Comparison of ENCODE assay signal across 17 cellular contexts in the genomic region with DNA sequence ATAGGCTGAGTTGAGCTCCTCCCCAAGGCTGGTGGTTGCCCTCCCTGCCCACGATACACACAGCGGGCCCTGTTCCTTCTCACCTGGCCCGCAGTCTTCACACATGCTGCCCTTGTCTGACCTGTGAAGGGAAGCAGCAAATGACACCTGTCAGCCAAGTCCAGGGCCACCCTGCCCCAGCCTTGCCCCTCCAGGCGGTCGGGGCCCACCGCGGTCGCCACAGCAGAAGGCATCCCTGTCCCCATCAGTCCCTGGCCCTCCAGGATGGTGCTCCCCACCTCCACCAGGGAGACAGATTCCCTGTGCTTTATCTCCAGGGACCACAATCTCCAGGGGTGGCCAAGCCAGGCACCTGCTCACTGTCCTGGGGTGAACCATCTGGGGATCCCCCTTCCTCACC.
A peak's percentile ranks its signal among the peaks of the same experiment; 100 is the strongest.
DNase-seq lines count a peak whose midpoint lies in the region; ATAC-seq and TF ChIP-seq lines count a peak whose summit lies in the region.
"Had no signal": no experiment of that assay in that cellular context is flagged by ENCODE, and none has a peak within 500 bp of the region (broad histone marks: within the 10 kb centered on the region; RNA-seq: fewer than 3 reads in every experiment).

No MANE protein-coding gene starts in this region.

- H3K4me1 ChIP-seq in H9 (ENCODE audit: insufficient read depth, low read length), result no peaks in the 10 kb centered on the region
- H3K4me1 ChIP-seq in sigmoid colon, result peaks cover 0 to 11% (median 7%) of the 10 kb centered on the region in 4 donors

- no peak for TF ChIP-seq EP300 in sigmoid colon (IDR thresholded peaks at IDR 0.05)

- no peaks in the 10 kb centered on the region for H3K36me3 ChIP-seq in sigmoid colon

- no peak overlapping the region for H3T11ph ChIP-seq in H9 (ENCODE audit: low read length)

- peaks cover 0 to 7% of the 10 kb centered on the region in 2 experiments; a peak in 4 of 5 replicates for H3K9me3 Mint-ChIP-seq in H9
- peaks cover 6% of the 10 kb centered on the region for H3K9me3 Mint-ChIP-seq in chondrocyte (ENCODE audit: low read depth)
- H3K9me3 Mint-ChIP-seq in immature natural killer cell, result peaks cover 0 to 2% (median 0%) of the 10 kb centered on the region in 6 donors
- peaks cover 4% of the 10 kb centered on the region for H3K9me3 Mint-ChIP-seq in activated T-helper 1 cell treated with anti-CD3 and anti-CD28 coated beads, Interleukin-12 subunit alpha, Interleukin-12 subunit beta, Interleukin-2, Interleukin-4 antibody, amounts not matched to agents 30 ng/mL and 10 ng/mL and 1 ng/mL, durations not matched to agents 14 hours and 24 hours and 36 hours
- no peaks in the 10 kb centered on the region for H3K9me3 Mint-ChIP-seq in stimulated activated effector memory CD8-positive, alpha-beta T cell treated with anti-CD3 and anti-CD28 coated beads, Interleukin-12 subunit alpha, Interleukin-12 subunit beta, amount 100 ng/mL, for 72 hours

- H3K27me3 ChIP-seq in H9 (ENCODE audit: insufficient read depth, low read length) (no peaks in the 10 kb centered on the region), sigmoid colon (no peaks in the 10 kb centered on the region)

- intact Hi-C loops in sigmoid colon (cut with DNase I), result loop anchor here (5.0 to 10.0 kb wide), 3 partner anchors 82 to 185 kb away; a partner anchor contains a TSS
- intact Hi-C loops in activated T-helper 1 cell treated with anti-CD3 and anti-CD28 coated beads, Interleukin-12 subunit alpha, Interleukin-12 subunit beta, Interleukin-2, Interleukin-4 antibody, amounts not matched to agents 30 ng/mL and 10 ng/mL and 1 ng/mL, durations not matched to agents 14 hours and 24 hours and 36 hours (cut with micrococcal nuclease), result loop anchor here (10.0 kb wide), 1 partner anchor 465 kb away; no protein-coding TSS in a partner anchor

- no peak overlapping the region for H3K4me3 Mint-ChIP-seq in H9
- H3K4me3 Mint-ChIP-seq in chondrocyte (ENCODE audit: unreplicated experiment), result no peak overlapping the region
- H3K4me3 Mint-ChIP-seq in immature natural killer cell, result peak overlapping the region in 4 of 5 donors; percentile 5 to 62 (median 52)
- no peak overlapping the region for H3K4me3 Mint-ChIP-seq in activated T-helper 1 cell treated with anti-CD3 and anti-CD28 coated beads, Interleukin-12 subunit alpha, Interleukin-12 subunit beta, Interleukin-2, Interleukin-4 antibody, amounts not matched to agents 30 ng/mL and 10 ng/mL and 1 ng/mL, durations not matched to agents 14 hours and 24 hours and 36 hours
- no peak overlapping the region for H3K4me3 Mint-ChIP-seq in stimulated activated effector memory CD8-positive, alpha-beta T cell treated with anti-CD3 and anti-CD28 coated beads, Interleukin-12 subunit alpha, Interleukin-12 subunit beta, amount 100 ng/mL, for 72 hours
- H3K4me3 Mint-ChIP-seq: CD4-positive, alpha-beta memory T cell; GM23338 had no signal

- H3K9me3 ChIP-seq in H9 (ENCODE audit: control insufficient read depth, low read depth, low read length) (no peaks in the 10 kb centered on the region), sigmoid colon (no peaks in the 10 kb centered on the region)

- TF ChIP-seq POLR2A in sigmoid colon (IDR thresholded peaks at IDR 0.05), result no peak

- H4K5ac ChIP-seq in H9 (ENCODE audit: insufficient read length, low read depth, low read length), result no peak overlapping the region

- no peak overlapping the region for H3K9ac ChIP-seq in H9 (ENCODE audit: extremely low read depth, insufficient read length, low read length)

- H3K79me2 ChIP-seq in H9 (ENCODE audit: insufficient read depth, low read length), result no peaks in the 10 kb centered on the region

- H2BK20ac ChIP-seq in H9 (ENCODE audit: low read depth, low read length, poor library complexity, severe bottlenecking), result no peak overlapping the region

- no peak overlapping the region for H2BK5ac ChIP-seq in H9 (ENCODE audit: insufficient read length, low read length)

- H2BK120ac ChIP-seq in H9 (ENCODE audit: low read depth, low read length, poor library complexity, severe bottlenecking), result no peak overlapping the region

- H3K27ac Mint-ChIP-seq in H9, result no peak overlapping the region
- H3K27ac Mint-ChIP-seq in chondrocyte (ENCODE audit: unreplicated experiment), result no peak overlapping the region
- peak overlapping the region in 5 of 6 donors; percentile 2 to 68 (median 24) for H3K27ac Mint-ChIP-seq in immature natural killer cell
- no peak overlapping the region for H3K27ac Mint-ChIP-seq in activated T-helper 1 cell treated with anti-CD3 and anti-CD28 coated beads, Interleukin-12 subunit alpha, Interleukin-12 subunit beta, Interleukin-2, Interleukin-4 antibody, amounts not matched to agents 30 ng/mL and 10 ng/mL and 1 ng/mL, durations not matched to agents 14 hours and 24 hours and 36 hours
- no peak overlapping the region for H3K27ac Mint-ChIP-seq in stimulated activated effector memory CD8-positive, alpha-beta T cell treated with anti-CD3 and anti-CD28 coated beads, Interleukin-12 subunit alpha, Interleukin-12 subunit beta, amount 100 ng/mL, for 72 hours
- H3K27ac Mint-ChIP-seq: CD4-positive, alpha-beta memory T cell; GM23338 had no signal

- no peak overlapping the region for H3K56ac ChIP-seq in H9 (ENCODE audit: insufficient read length, low read depth, low read length)

- H3K4me1 Mint-ChIP-seq in H9 (peaks cover 7 to 11% of the 10 kb centered on the region in 2 experiments), chondrocyte (ENCODE audit: low read depth) (peaks cover 10% of the 10 kb centered on the region), immature natural killer cell (peaks cover 19 to 22% of the 10 kb centered on the region in 2 donors)
- H3K4me1 Mint-ChIP-seq in activated T-helper 1 cell treated with anti-CD3 and anti-CD28 coated beads, Interleukin-12 subunit alpha, Interleukin-12 subunit beta, Interleukin-2, Interleukin-4 antibody, amounts not matched to agents 30 ng/mL and 10 ng/mL and 1 ng/mL, durations not matched to agents 14 hours and 24 hours and 36 hours (ENCODE audit: low read depth), result peaks cover 8% of the 10 kb centered on the region
- H3K4me1 Mint-ChIP-seq in stimulated activated effector memory CD8-positive, alpha-beta T cell treated with anti-CD3 and anti-CD28 coated beads, Interleukin-12 subunit alpha, Interleukin-12 subunit beta, amount 100 ng/mL, for 72 hours, result peaks cover 15% of the 10 kb centered on the region

- TF ChIP-seq CTCF in H9 (conservative IDR thresholded peaks at IDR 0.05) (no peak), chondrocyte (IDR thresholded peaks at IDR 0.05) (no peak), sigmoid colon (IDR thresholded peaks at IDR 0.05) (no peak)

- H3K18ac ChIP-seq in H9 (ENCODE audit: insufficient read length, low read depth, low read length), result no peak overlapping the region

- no peak overlapping the region for H2BK12ac ChIP-seq in H9 (ENCODE audit: insufficient read length, low read depth, low read length)

- no peak overlapping the region for H3K4ac ChIP-seq in H9 (ENCODE audit: low read depth, low read length)

- ATAC-seq in stimulated activated effector memory CD8-positive, alpha-beta T cell treated with anti-CD3 and anti-CD28 coated beads, Interleukin-12 subunit alpha, Interleukin-12 subunit beta, amount 100 ng/mL, for 72 hours, result no peak
- no peak for ATAC-seq in HG02678 (IDR thresholded peaks at IDR 0.05; ENCODE audit: unreplicated experiment)
- ATAC-seq: GM23338 had no signal

- no peak overlapping the region for H2AK5ac ChIP-seq in H9 (ENCODE audit: insufficient read length, low read length)

- peaks cover 3% of the 10 kb centered on the region for H4K20me1 ChIP-seq in H9 (ENCODE audit: control insufficient read depth, insufficient read depth, insufficient read length)

- H3K4me3 ChIP-seq in sigmoid colon, result no peak overlapping the region
- H3K4me3 ChIP-seq: GM23338 had no signal

- no peak overlapping the region for H3K4me2 ChIP-seq in H9 (ENCODE audit: insufficient read depth, insufficient read length, low read length)
- H3K4me2 ChIP-seq: GM23338 had no signal

- H3K36me3 Mint-ChIP-seq in H9 (ENCODE audit: insufficient read depth in 1 of 3, low read depth in 3 of 3) (peaks cover 0 to 3% (median 0%) of the 10 kb centered on the region in 3 experiments; a peak in 2 of 7 replicates), chondrocyte (ENCODE audit: low read depth) (no peaks in the 10 kb centered on the region), immature natural killer cell (no peaks in the 10 kb centered on the region)
- no peaks in the 10 kb centered on the region for H3K36me3 Mint-ChIP-seq in activated T-helper 1 cell treated with anti-CD3 and anti-CD28 coated beads, Interleukin-12 subunit alpha, Interleukin-12 subunit beta, Interleukin-2, Interleukin-4 antibody, amounts not matched to agents 30 ng/mL and 10 ng/mL and 1 ng/mL, durations not matched to agents 14 hours and 24 hours and 36 hours (ENCODE audit: low read depth)
- H3K36me3 Mint-ChIP-seq in stimulated activated effector memory CD8-positive, alpha-beta T cell treated with anti-CD3 and anti-CD28 coated beads, Interleukin-12 subunit alpha, Interleukin-12 subunit beta, amount 100 ng/mL, for 72 hours, result peaks cover 5% of the 10 kb centered on the region

- DNase-seq in H9 (no peak), chondrocyte (ENCODE audit: low spot score) (peak; percentile 60), immature natural killer cell (peak; percentile 37 to 49 (median 45)), sigmoid colon (peak; percentile 51)
- no peak for DNase-seq in stimulated activated CD4-positive, alpha-beta T cell treated with anti-CD3 and anti-CD28 coated beads, Interleukin-4, amount 100 ng/mL, for 1 hour
- DNase-seq in activated T-helper 1 cell treated with anti-CD3 and anti-CD28 coated beads, Interleukin-12 subunit alpha, Interleukin-12 subunit beta, Interleukin-2, Interleukin-4 antibody, amounts not matched to agents 30 ng/mL and 10 ng/mL and 1 ng/mL, durations not matched to agents 14 hours and 24 hours and 36 hours (ENCODE audit: low spot score), result no peak
- DNase-seq in stimulated activated effector memory CD8-positive, alpha-beta T cell treated with anti-CD3 and anti-CD28 coated beads, Interleukin-12 subunit alpha, Interleukin-12 subunit beta, amount 100 ng/mL, for 72 hours (ENCODE audit: low spot score in 2 of 2), result no peak
- DNase-seq: C1 segment of cervical spinal cord; Calu3; CD4-positive, alpha-beta memory T cell; COR-L47; DMS53; DMS79 treated with DMSO at 0.1 percent for 48 hours; GF-D8; HCEC 1CT had no signal

- H2AFZ ChIP-seq in H9 (ENCODE audit: low read length), result no peak overlapping the region
- H2AFZ ChIP-seq: GM23338 had no signal

- H3K27me3 Mint-ChIP-seq in H9 (ENCODE audit: low read depth) (no peaks in the 10 kb centered on the region), chondrocyte (ENCODE audit: low read depth) (no peaks in the 10 kb centered on the region), immature natural killer cell (ENCODE audit: low read depth in 3 of 3) (peaks cover 5 to 11% (median 7%) of the 10 kb centered on the region in 3 donors)
- peaks cover 8% of the 10 kb centered on the region for H3K27me3 Mint-ChIP-seq in activated T-helper 1 cell treated with anti-CD3 and anti-CD28 coated beads, Interleukin-12 subunit alpha, Interleukin-12 subunit beta, Interleukin-2, Interleukin-4 antibody, amounts not matched to agents 30 ng/mL and 10 ng/mL and 1 ng/mL, durations not matched to agents 14 hours and 24 hours and 36 hours (ENCODE audit: insufficient read depth)

- no peaks in the 10 kb centered on the region for H3K79me1 ChIP-seq in H9 (ENCODE audit: insufficient read depth, low read depth, low read length, poor library complexity, severe bottlenecking)

- H3K14ac ChIP-seq in H9 (ENCODE audit: insufficient read depth, low read length), result no peak overlapping the region

- no peak overlapping the region for H3K23ac ChIP-seq in H9 (ENCODE audit: insufficient read length, low read depth, low read length)

- no peaks in the 10 kb centered on the region for H3K23me2 ChIP-seq in H9 (ENCODE audit: insufficient read length, low read depth, low read length, poor library complexity, severe bottlenecking)

- H3K27ac ChIP-seq in H9 (ENCODE audit: insufficient read length, low read depth, low read length) (no peak overlapping the region), sigmoid colon (no peak overlapping the region)

- no peak overlapping the region for H4K8ac ChIP-seq in H9 (replicated peaks; ENCODE audit: insufficient read length, low read depth, low read length)

- H4K91ac ChIP-seq in H9 (ENCODE audit: insufficient read length, low read depth, low read length), result peak overlapping the region; percentile 57

- no peak overlapping the region for H2BK15ac ChIP-seq in H9 (ENCODE audit: low read depth, low read length)

- WGBS in H9 (ENCODE audit: extremely low coverage, insufficient read length, low lambda C conversion rate), result no CpG with 5 or more reads among the region's 8 CpGs
- WGBS in sigmoid colon, 2 donors, result 85 to 89% methylated on average over 8 of the region's 8 CpGs

Comparison
In these comparisons a context has a peak if more than half of its experiments do, and no peak if none do; other contexts are left out.
1. DNase-seq: peak in chondrocyte (single experiment), immature natural killer cell (3 of 3) and sigmoid colon (single experiment); none in H9 (single experiment), stimulated activated CD4-positive, alpha-beta T cell treated with anti-CD3 and anti-CD28 coated beads, Interleukin-4, amount 100 ng/mL, for 1 hour (single experiment), activated T-helper 1 cell treated with anti-CD3 and anti-CD28 coated beads, Interleukin-12 subunit alpha, Interleukin-12 subunit beta, Interleukin-2, Interleukin-4 antibody, amounts not matched to agents 30 ng/mL and 10 ng/mL and 1 ng/mL, durations not matched to agents 14 hours and 24 hours and 36 hours (single experiment) and stimulated activated effector memory CD8-positive, alpha-beta T cell treated with anti-CD3 and anti-CD28 coated beads, Interleukin-12 subunit alpha, Interleukin-12 subunit beta, amount 100 ng/mL, for 72 hours (0 of 2).
2. H3K27ac Mint-ChIP-seq: peak in immature natural killer cell (5 of 6); none in H9 (0 of 3), chondrocyte (single experiment), activated T-helper 1 cell treated with anti-CD3 and anti-CD28 coated beads, Interleukin-12 subunit alpha, Interleukin-12 subunit beta, Interleukin-2, Interleukin-4 antibody, amounts not matched to agents 30 ng/mL and 10 ng/mL and 1 ng/mL, durations not matched to agents 14 hours and 24 hours and 36 hours (single experiment) and stimulated activated effector memory CD8-positive, alpha-beta T cell treated with anti-CD3 and anti-CD28 coated beads, Interleukin-12 subunit alpha, Interleukin-12 subunit beta, amount 100 ng/mL, for 72 hours (single experiment).
3. H3K4me3 Mint-ChIP-seq: peak in immature natural killer cell (4 of 5); none in H9 (0 of 2), chondrocyte (single experiment), activated T-helper 1 cell treated with anti-CD3 and anti-CD28 coated beads, Interleukin-12 subunit alpha, Interleukin-12 subunit beta, Interleukin-2, Interleukin-4 antibody, amounts not matched to agents 30 ng/mL and 10 ng/mL and 1 ng/mL, durations not matched to agents 14 hours and 24 hours and 36 hours (single experiment) and stimulated activated effector memory CD8-positive, alpha-beta T cell treated with anti-CD3 and anti-CD28 coated beads, Interleukin-12 subunit alpha, Interleukin-12 subunit beta, amount 100 ng/mL, for 72 hours (single experiment).